In the genomic region with DNA sequence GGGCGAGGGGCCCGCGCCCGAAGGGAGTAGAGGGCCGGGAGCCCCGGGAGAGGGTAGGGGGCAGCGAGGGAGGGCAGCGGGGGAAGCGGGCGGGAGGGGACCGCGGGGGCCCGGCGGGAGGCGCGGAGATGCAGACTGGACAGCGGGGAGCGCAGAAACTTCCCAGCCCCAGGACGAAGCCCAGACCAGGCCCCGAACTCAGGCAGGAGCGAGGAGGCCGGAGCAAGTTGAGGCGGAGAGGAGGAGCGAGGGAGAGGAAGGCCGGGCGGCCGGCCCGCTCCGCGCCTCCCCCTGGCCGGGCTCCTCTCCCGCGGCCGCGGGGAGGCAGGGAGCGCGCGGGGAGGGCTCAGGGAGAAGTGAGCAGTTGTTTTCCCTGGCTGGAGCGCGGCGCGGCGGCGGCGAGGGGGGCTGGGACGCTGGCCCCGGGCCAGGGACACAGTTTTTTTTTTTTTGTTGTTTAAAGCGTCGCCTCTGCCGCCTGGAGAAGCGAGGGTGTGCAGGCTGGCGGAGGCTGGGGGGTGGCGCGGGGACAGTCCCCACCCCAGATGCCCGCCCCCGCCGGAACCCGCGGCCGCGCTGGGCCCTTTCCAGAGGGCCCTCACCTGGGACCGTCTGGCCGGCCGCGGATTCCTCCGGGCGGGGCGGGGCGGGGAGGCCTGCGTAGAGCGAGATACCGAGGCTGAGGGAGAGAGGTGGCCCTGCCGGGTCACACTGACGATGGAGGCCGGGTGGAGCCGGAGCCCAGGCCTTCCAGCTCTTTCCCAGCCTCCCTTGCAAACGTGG, we compare ENCODE assay signal across 8 cellular contexts. TPM values are rescaled to one million over a fixed set of nuclear protein-coding genes. Genes with fewer than 3 reads are reported as not detected.
DNase-seq lines count a peak whose midpoint lies in the region; ATAC-seq and TF ChIP-seq lines count a peak whose summit lies in the region.

A gene (minus strand): TSS at position 358 of the 783 bp plus-strand sequence. CDS start 400 bp downstream, outside the sequence.

- no peaks in the 10 kb centered on the region for H3K9me2 ChIP-seq in neural cell (ENCODE audit: insufficient read depth, low read length)

- no peak within 1 kb of the TSS for H3K4me2 ChIP-seq in neural cell (ENCODE audit: low read length)

- no peaks in the 10 kb centered on the region for H3K36me3 Mint-ChIP-seq in activated naive CD8-positive, alpha-beta T cell treated with anti-CD3 and anti-CD28 coated beads, Interleukin-2, amount 50 U/mL, for 24 hours (ENCODE audit: low read depth)

- H3K9me3 ChIP-seq in neural cell (ENCODE audit: low read length): no peaks in the 10 kb centered on the region

- no peaks in the 10 kb centered on the region for H3K9me3 Mint-ChIP-seq in activated naive CD8-positive, alpha-beta T cell treated with anti-CD3 and anti-CD28 coated beads, Interleukin-2, amount 50 U/mL, for 24 hours

- TF ChIP-seq RAD21 in neural cell (conservative IDR thresholded peaks at IDR 0.05): no peak

- peak; percentile 16 for ATAC-seq in activated naive CD8-positive, alpha-beta T cell treated with anti-CD3 and anti-CD28 coated beads, Interleukin-2, amount 50 U/mL, for 24 hours
- ATAC-seq in HG03039 (IDR thresholded peaks at IDR 0.05; ENCODE audit: unreplicated experiment): no peak

- H3K27me3 Mint-ChIP-seq in activated naive CD8-positive, alpha-beta T cell treated with anti-CD3 and anti-CD28 coated beads, Interleukin-2, amount 50 U/mL, for 24 hours: no peaks in the 10 kb centered on the region

- no peak within 1 kb of the TSS for H3K27ac ChIP-seq in neural cell (ENCODE audit: low read length)

- H3K27ac Mint-ChIP-seq in activated naive CD8-positive, alpha-beta T cell treated with anti-CD3 and anti-CD28 coated beads, Interleukin-2, amount 50 U/mL, for 24 hours: peak within 1 kb of the TSS; percentile 86

- peak within 1 kb of the TSS; percentile 46 for H3K9ac ChIP-seq in neural cell (ENCODE audit: low read length)

- in situ Hi-C loops in GM18951 (cut with MboI; ENCODE audit: low sequenced_read_pairs, unreplicated experiment): no loop called here

- no peaks in the 10 kb centered on the region for H3K36me3 ChIP-seq in neural cell (ENCODE audit: insufficient read depth, low read length)

- DNase-seq in AG08396 (ENCODE audit: low spot score) (peak; percentile 95), NOMO-1 (lab: John Stamatoyannopoulos, UW; ENCODE audit: unreplicated experiment in 2 of 2) (peak; percentile 23 to 26), glomerular endothelial cell (ENCODE audit: extremely low read depth, low read depth, low spot score) (no peak), RKO (ENCODE audit: low spot score) (no peak)
- DNase-seq in activated naive CD8-positive, alpha-beta T cell treated with anti-CD3 and anti-CD28 coated beads, Interleukin-2, amount 50 U/mL, for 24 hours: no peak

- H3F3A ChIP-seq in neural cell (ENCODE audit: insufficient read depth, low read length, poor library complexity, severe bottlenecking): no peaks in the 10 kb centered on the region

- TF ChIP-seq EP300 in neural cell (conservative IDR thresholded peaks at IDR 0.05; ENCODE audit: poor library complexity, severe bottlenecking): no peak

- peak within 1 kb of the TSS; percentile 78 for H3K4me3 Mint-ChIP-seq in activated naive CD8-positive, alpha-beta T cell treated with anti-CD3 and anti-CD28 coated beads, Interleukin-2, amount 50 U/mL, for 24 hours

- no peaks in the 10 kb centered on the region for H4K20me1 ChIP-seq in neural cell (ENCODE audit: insufficient read depth)

- no peaks in the 10 kb centered on the region for H3K27me3 ChIP-seq in neural cell (ENCODE audit: insufficient read depth, low read depth, low read length)

- peaks cover 63% of the 10 kb centered on the region for H3K4me1 Mint-ChIP-seq in activated naive CD8-positive, alpha-beta T cell treated with anti-CD3 and anti-CD28 coated beads, Interleukin-2, amount 50 U/mL, for 24 hours

- H3K4me3 ChIP-seq in neural cell (ENCODE audit: low read length): peak within 1 kb of the TSS; percentile 59

- peak; percentile 26 for TF ChIP-seq POLR2A in GM18951 (IDR thresholded peaks at IDR 0.05; ENCODE audit: extremely low read depth, insufficient read depth, insufficient read length)

- H3K79me2 ChIP-seq in neural cell (replicated peaks; ENCODE audit: insufficient read depth, low read length): no peaks in the 10 kb centered on the region

- TF ChIP-seq CTCF in neural cell (IDR thresholded peaks at IDR 0.05; ENCODE audit: poor library complexity, severe bottlenecking): no peak

- no peak within 1 kb of the TSS for H2AFZ ChIP-seq in neural cell (ENCODE audit: low read depth, low read length)

TF ChIP-seq in neural cell, 6 proteins besides CTCF, POLR2A, EP300 and RAD21:
- TF ChIP-seq TAF1 (IDR thresholded peaks at IDR 0.05; ENCODE audit: low read depth) (no peak), POLR2AphosphoS5 (IDR thresholded peaks at IDR 0.05) (no peak)

RNA-seq across cellular contexts. Expression of the gene that starts here (rescaled TPM):
- total RNA-seq in glomerular endothelial cell: 104 and 131 TPM in 2 replicates
- 3.5 and 4.6 TPM in 2 replicates for polyA plus RNA-seq in neural cell
- polyA minus RNA-seq in neural cell: 0.97 and 2.3 TPM in 2 replicates

Comparison
In these comparisons a context has a peak if more than half of its experiments do, and no peak if none do; other contexts are left out.
1. DNase-seq: peak in AG08396 (single experiment) and NOMO-1 (2 of 2); none in activated naive CD8-positive, alpha-beta T cell treated with anti-CD3 and anti-CD28 coated beads, Interleukin-2, amount 50 U/mL, for 24 hours (single experiment), glomerular endothelial cell (single experiment) and RKO (single experiment).